Comparison of ENCODE assay signal across 18 cellular contexts in the genomic region with DNA sequence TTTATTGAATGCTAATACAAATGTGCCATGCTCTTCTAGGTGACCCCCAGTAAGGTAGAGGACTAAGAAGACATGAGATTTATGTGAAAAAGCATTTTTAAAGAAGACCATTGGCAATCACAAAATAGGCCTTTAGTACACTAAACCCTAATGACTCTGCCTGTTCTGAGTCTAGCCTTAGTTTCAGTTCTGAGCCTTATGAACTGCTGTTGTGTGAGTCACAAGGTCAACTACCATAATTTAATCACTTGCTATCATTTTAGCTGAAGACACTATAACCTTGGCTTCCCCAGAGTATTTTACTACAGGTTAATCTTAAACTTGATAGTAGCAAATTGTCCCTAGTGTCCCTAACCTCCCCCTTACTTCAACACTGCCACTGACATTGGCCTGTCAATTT. TPM values are rescaled to one million over a fixed set of nuclear protein-coding genes. Genes with fewer than 3 reads are reported as not detected.
A peak's percentile ranks its signal among the peaks of the same experiment; 100 is the strongest.
DNase-seq lines count a peak whose midpoint lies in the region; ATAC-seq, FAIRE-seq and TF ChIP-seq lines count a peak whose summit lies in the region.
"Had no signal": no experiment of that assay in that cellular context is flagged by ENCODE, and none has a peak within 500 bp of the region (broad histone marks: within the 10 kb centered on the region; RNA-seq: fewer than 3 reads in every experiment).

No MANE protein-coding gene starts in this region.

- peak; percentile 15 for ATAC-seq in left lobe of liver
- ATAC-seq: Right ventricle myocardium inferior had no signal

- FAIRE-seq in frontal cortex (lab: Jason Lieb, UNC) = no peak

- TF ChIP-seq CTCF in choroid plexus epithelial cell (conservative IDR thresholded peaks at IDR 0.05; ENCODE audit: low read depth, low read length) = no peak

- DNase-seq in EH (ENCODE audit: low read depth) (peak; percentile 50), HPDE6-E6E7 (ENCODE audit: extremely low spot score) (peak; percentile 4), choroid plexus epithelial cell (ENCODE audit: low read depth) (peak; percentile 34), left lobe of liver (ENCODE audit: low spot score) (no peak), frontal cortex (ENCODE audit: low spot score in 2 of 2) (no peak), superior temporal gyrus (ENCODE audit: extremely low spot score) (no peak), NCI-H1930 (lab: John Stamatoyannopoulos, UW) (no peak)
- DNase-seq in stimulated activated CD4-positive, alpha-beta T cell treated with anti-CD3 and anti-CD28 coated beads, Interleukin-4, amount 100 ng/mL, for 4 hours = no peak
- DNase-seq: activated CD4-positive, alpha-beta memory T cell treated with anti-CD3 and anti-CD28 coated beads, Interleukin-2, amount 10 ng/mL, durations not matched to agents 7 days and 5 days; AML-193; amniotic stem cell; Caco-2; H7; NCI-H2029 treated with DMSO at 0.1 percent for 48 hours; NCI-H446 treated with DMSO at 0.1 percent for 48 hours; uterus had no signal

- H3K4me3 ChIP-seq in choroid plexus epithelial cell (ENCODE audit: low read depth, low read length) = no peak overlapping the region
- H3K4me3 ChIP-seq: right atrium auricular region, uterus had no signal

RNA-seq across cellular contexts. Expression of gene APC, which starts 34.4 kb away (rescaled TPM):
- total RNA-seq in left lobe of liver = 18.9 TPM
- total RNA-seq in frontal cortex = 301 TPM

Comparison
In these comparisons a context has a peak if more than half of its experiments do, and no peak if none do; other contexts are left out.
1. DNase-seq: peak in EH (single experiment), HPDE6-E6E7 (single experiment) and choroid plexus epithelial cell (single experiment); none in left lobe of liver (single experiment), frontal cortex (0 of 2), stimulated activated CD4-positive, alpha-beta T cell treated with anti-CD3 and anti-CD28 coated beads, Interleukin-4, amount 100 ng/mL, for 4 hours (0 of 2), superior temporal gyrus (single experiment) and NCI-H1930 (0 of 2).
2. RNA of gene APC, which starts 34.4 kb away (total RNA-seq): 301 TPM in frontal cortex (single experiment); 18.9 TPM in left lobe of liver (single experiment); every median in the first group is over 10 times any median in the second.